In genomic region chr10:110775022-110775379, GRCh38 we compare ENCODE assay signal across 17 cellular contexts.
DNase-seq lines count a peak whose midpoint lies in the region; ATAC-seq, FAIRE-seq and TF ChIP-seq lines count a peak whose summit lies in the region.
"Had no signal": no experiment of that assay in that cellular context is flagged by ENCODE, and none has a peak within 500 bp of the region (broad histone marks: within the 10 kb centered on the region; RNA-seq: fewer than 3 reads in every experiment).

No MANE protein-coding gene starts in this region.

- CTCF ChIA-PET in activated CD8-positive, alpha-beta memory T cell treated with anti-CD3 and anti-CD28 coated beads, Interleukin-2, amount 10 ng/mL, durations not matched to agents 7 days and 5 days (lab: Charles Lee) = interaction anchor here (1.2 to 2.8 kb wide), 6 partner anchors 18 to 119 kb away, joined by 4 to 15 read pairs (median 4); no protein-coding TSS in a partner anchor
- CTCF ChIA-PET in K562 (lab: Yijun Ruan, JAX; ENCODE audit: low intra/inter-chr PET ratio) = no interaction called here

- H2BK120ac ChIP-seq in mesendoderm (ENCODE audit: low read depth, low read length) = no peak overlapping the region

- POLR2A ChIA-PET in K562 (lab: Yijun Ruan, JAX) = interaction anchor here (0.8 to 1.5 kb wide), 4 partner anchors 13 to 102 kb away, joined by 3 to 4 read pairs (median 4); partner anchors contain the start of gene PDCD4

- no peak overlapping the region for H3K4me3 Mint-ChIP-seq in activated CD8-positive, alpha-beta memory T cell treated with anti-CD3 and anti-CD28 coated beads, Interleukin-2, amount 10 ng/mL, durations not matched to agents 7 days and 5 days
- H3K4me3 Mint-ChIP-seq: IgD-negative memory B cell had no signal

- H3K4me3 ChIP-seq in K562 (no peak overlapping the region), psoas muscle (no peak overlapping the region), mesendoderm (ENCODE audit: low read length) (no peak overlapping the region), adrenal gland (no peak overlapping the region)

- no peak for ATAC-seq in activated CD8-positive, alpha-beta memory T cell treated with anti-CD3 and anti-CD28 coated beads, Interleukin-2, amount 10 ng/mL, durations not matched to agents 7 days and 5 days
- ATAC-seq in K562 = no peak
- no peak for ATAC-seq in psoas muscle

- no peaks in the 10 kb centered on the region for H4K20me1 ChIP-seq in K562 (replicated peaks; ENCODE audit: control insufficient read depth, insufficient read depth, low read length)

- BruUV-seq in K562 (replicated peaks; lab: Mats Ljungman, UMichigan) = no TSS peak

- H3K27ac ChIP-seq in K562 (ENCODE audit: extremely low read depth, low read depth, low read length) (peak overlapping the region; percentile 93), psoas muscle (peak overlapping the region; percentile 81), mesendoderm (ENCODE audit: low read depth, low read length) (no peak overlapping the region), adrenal gland (no peak overlapping the region)

- peaks cover 35% of the 10 kb centered on the region for H3K4me1 Mint-ChIP-seq in activated CD8-positive, alpha-beta memory T cell treated with anti-CD3 and anti-CD28 coated beads, Interleukin-2, amount 10 ng/mL, durations not matched to agents 7 days and 5 days

- 42% methylated on average over 4 of the region's 4 CpGs for WGBS in K562 (ENCODE audit: insufficient coverage, low coverage, missing lambda C conversion rate)
- whole genome bisulfite sequencing in psoas muscle, 3 donors = 85 to 92% (median 89%) methylated on average over 4 of the region's 4 CpGs
- no CpG with 5 or more reads among the region's 4 CpGs for WGBS in mesendoderm (ENCODE audit: extremely low coverage, insufficient coverage, low lambda C conversion rate)
- 89 to 92% (median 89%) methylated on average over 4 of the region's 4 CpGs for WGBS in adrenal gland, 4 donors

- H3K79me1 ChIP-seq in mesendoderm (ENCODE audit: low read length) = no peaks in the 10 kb centered on the region

- DNase-seq in activated CD8-positive, alpha-beta memory T cell treated with anti-CD3 and anti-CD28 coated beads, Interleukin-2, amount 10 ng/mL, durations not matched to agents 7 days and 5 days = no peak
- DNase-seq in activated CD8-positive, alpha-beta memory T cell treated with anti-CD3 and anti-CD28 coated beads, Interleukin-2, amount 50 U/mL, for 4 hours = no peak
- DNase-seq in LoVo (ENCODE audit: low spot score) (peak; percentile 89), K562 (ENCODE audit: extremely low read depth in 1 of 4, low spot score in 3 of 4) (no peak), psoas muscle (no peak), hepatic stellate cell (ENCODE audit: low spot score) (no peak), mesendoderm (no peak), adrenal gland (no peak)
- DNase-seq: activated CD8-positive, alpha-beta memory T cell treated with anti-CD3 and anti-CD28 coated beads, Interleukin-2, amount 50 U/mL, for 48 hours; cerebellar nuclear complex; kidney glomerular epithelial cell; NCI-H1092 treated with DMSO at 0.1 percent for 48 hours; NCI-H2171; posterior cingulate gyrus; stimulated activated CD4-positive, alpha-beta T cell treated with anti-CD3 and anti-CD28 coated beads, Interleukin-15, amount 100 ng/mL, for 24 hours had no signal

- peaks cover 2% of the 10 kb centered on the region for H3K9me1 ChIP-seq in K562 (ENCODE audit: control insufficient read depth, insufficient read depth, low read length)

- no peak for TF ChIP-seq EP300 in K562 (IDR thresholded peaks at IDR 0.05; ENCODE audit: low read length)

- no peak overlapping the region for H4K5ac ChIP-seq in mesendoderm (ENCODE audit: low read length)

- no peaks in the 10 kb centered on the region for H3K27me3 ChIP-seq in K562 (ENCODE audit: control insufficient read depth in 2 of 2, insufficient read depth in 2 of 2, low read length in 2 of 2)
- no peaks in the 10 kb centered on the region for H3K27me3 ChIP-seq in psoas muscle (ENCODE audit: insufficient read depth in 3 of 3, low read length in 2 of 3)
- no peaks in the 10 kb centered on the region for H3K27me3 ChIP-seq in mesendoderm (ENCODE audit: insufficient read depth, low read length, poor library complexity)
- H3K27me3 ChIP-seq in adrenal gland = no peaks in the 10 kb centered on the region

- H2BK15ac ChIP-seq in mesendoderm (replicated peaks; ENCODE audit: low read depth) = no peak overlapping the region

- H3K4ac ChIP-seq in mesendoderm (ENCODE audit: low read depth, low read length) = no peak overlapping the region

- no peak for TF ChIP-seq RAD21 in K562 (CRISPR knock-in tag; conservative IDR thresholded peaks at IDR 0.05 in 1 of 2, IDR thresholded peaks at IDR 0.05 in 1 of 2)

- no peak overlapping the region for H2BK5ac ChIP-seq in mesendoderm (ENCODE audit: low read length)

- no peaks in the 10 kb centered on the region for H3K27me3 Mint-ChIP-seq in activated CD8-positive, alpha-beta memory T cell treated with anti-CD3 and anti-CD28 coated beads, Interleukin-2, amount 10 ng/mL, durations not matched to agents 7 days and 5 days
- H3K27me3 Mint-ChIP-seq: CD8-positive, alpha-beta memory T cell had no signal

- H3K56ac ChIP-seq in mesendoderm (ENCODE audit: low read length) = no peak overlapping the region

- H3K79me2 ChIP-seq in K562 (ENCODE audit: control insufficient read depth, insufficient read depth, low read length) (peaks cover 33% of the 10 kb centered on the region; the same call in 2 of the 3 replicates), mesendoderm (ENCODE audit: control insufficient read depth, insufficient read depth, low read length) (no peaks in the 10 kb centered on the region)

- H3K23ac ChIP-seq in mesendoderm (ENCODE audit: low read length) = no peak overlapping the region

- H3K9ac ChIP-seq in K562 (ENCODE audit: insufficient read depth in 1 of 2, low read depth in 2 of 2, low read length in 2 of 2) (peak overlapping the region in 1 of 2 experiments; percentile 45; a peak in 2 of 4 replicates), mesendoderm (ENCODE audit: low read length) (no peak overlapping the region)

- no peak for TF ChIP-seq CTCF in K562 (IDR thresholded peaks at IDR 0.05 in 2 of 3, conservative IDR thresholded peaks at IDR 0.05 in 1 of 3; ENCODE audit: insufficient read depth in 2 of 3, low read depth in 1 of 3, low read length in 3 of 3)
- TF ChIP-seq CTCF in psoas muscle (IDR thresholded peaks at IDR 0.05) = no peak
- no peak for TF ChIP-seq CTCF in adrenal gland (IDR thresholded peaks at IDR 0.05)

- no peak overlapping the region for H3K18ac ChIP-seq in mesendoderm (ENCODE audit: low read length)

- H3K27ac Mint-ChIP-seq in activated CD8-positive, alpha-beta memory T cell treated with anti-CD3 and anti-CD28 coated beads, Interleukin-2, amount 10 ng/mL, durations not matched to agents 7 days and 5 days = peak overlapping the region; percentile 85

- H2AK5ac ChIP-seq in mesendoderm (ENCODE audit: low read length) = no peak overlapping the region

- FAIRE-seq in K562 (lab: Jason Lieb, UNC) = no peak

- H3K36me3 ChIP-seq in K562 (ENCODE audit: control insufficient read depth, insufficient read depth, low read length) (no peaks in the 10 kb centered on the region), psoas muscle (ENCODE audit: insufficient read depth in 1 of 2, low read depth in 1 of 2) (no peaks in the 10 kb centered on the region), mesendoderm (ENCODE audit: control insufficient read depth, insufficient read depth, low read length) (no peaks in the 10 kb centered on the region), adrenal gland (replicated peaks in 1 of 2) (no peaks in the 10 kb centered on the region)

- TF ChIP-seq POLR2A in K562 (conservative IDR thresholded peaks at IDR 0.05) (no peak), adrenal gland (IDR thresholded peaks at IDR 0.05) (no peak)

- no peak overlapping the region for H4K8ac ChIP-seq in mesendoderm (ENCODE audit: low read depth, low read length)

- intact Hi-C loops in K562 (cut with micrococcal nuclease) = loop anchor here (2.0 to 10.0 kb wide), 2 partner anchors 98 to 460 kb away; no protein-coding TSS in a partner anchor
- intact Hi-C loops in psoas muscle (cut with DNase I) = loop anchor here in 1 of 2 donors (5.0 kb wide), 2 partner anchors 33 to 47 kb away; no protein-coding TSS in a partner anchor
- intact Hi-C loops in adrenal gland (cut with DNase I) = no loop called here

- in situ Hi-C loops in K562 (cut with MboI) = no loop called here

- H3K4me1 ChIP-seq in K562 (replicated peaks in 1 of 2; ENCODE audit: control insufficient read depth in 2 of 2, insufficient read depth in 2 of 2, low read length in 2 of 2) = peaks cover 11 to 58% of the 10 kb centered on the region in 2 experiments; a peak in 4 of 5 replicates
- peaks cover 52% of the 10 kb centered on the region for H3K4me1 ChIP-seq in psoas muscle
- no peaks in the 10 kb centered on the region for H3K4me1 ChIP-seq in mesendoderm (ENCODE audit: control insufficient read depth, low read depth, low read length)
- no peaks in the 10 kb centered on the region for H3K4me1 ChIP-seq in adrenal gland (replicated peaks in 1 of 2)

- H2AFZ ChIP-seq in K562 (ENCODE audit: low read depth, low read length) = peak overlapping the region; percentile 12; the same call in 1 of the 2 replicates

- H3K4me2 ChIP-seq in K562 (ENCODE audit: insufficient read depth, low read length) (peak overlapping the region; percentile 44), mesendoderm (ENCODE audit: low read length) (no peak overlapping the region)

- no peaks in the 10 kb centered on the region for H3K36me3 Mint-ChIP-seq in activated CD8-positive, alpha-beta memory T cell treated with anti-CD3 and anti-CD28 coated beads, Interleukin-2, amount 10 ng/mL, durations not matched to agents 7 days and 5 days
- H3K36me3 Mint-ChIP-seq: CD8-positive, alpha-beta memory T cell had no signal

- H3K9me3 ChIP-seq in K562 (replicated peaks; ENCODE audit: control insufficient read depth, insufficient read depth, low read depth, low read length) (no peaks in the 10 kb centered on the region), psoas muscle (no peaks in the 10 kb centered on the region), adrenal gland (replicated peaks in 1 of 3) (no peaks in the 10 kb centered on the region)

- H3K9me3 Mint-ChIP-seq in activated CD8-positive, alpha-beta memory T cell treated with anti-CD3 and anti-CD28 coated beads, Interleukin-2, amount 10 ng/mL, durations not matched to agents 7 days and 5 days (ENCODE audit: low read depth) = no peaks in the 10 kb centered on the region
- H3K9me3 Mint-ChIP-seq: CD8-positive, alpha-beta memory T cell; IgD-negative memory B cell had no signal

TF ChIP-seq in K562, 482 proteins besides CTCF, POLR2A, EP300 and RAD21:
- TF ChIP-seq MEIS2 (IDR thresholded peaks at IDR 0.05; ENCODE audit: partially characterized antibody) (peak; percentile 66), ARID2 (IDR thresholded peaks at IDR 0.05) (no peak)

Comparison
In these comparisons a context has a peak if more than half of its experiments do, and no peak if none do; other contexts are left out.
1. H3K27ac ChIP-seq: peak in K562 (single experiment) and psoas muscle (single experiment); none in mesendoderm (single experiment) and adrenal gland (0 of 5).